ENCODE assay signal across 8 cellular contexts in genomic region chr7:74365320-74366022, GRCh38.
DNase-seq lines count a peak whose midpoint lies in the region; ATAC-seq and TF ChIP-seq lines count a peak whose summit lies in the region.

No MANE protein-coding gene starts in this region.

- no peaks in the 10 kb centered on the region for H3K27me3 ChIP-seq in dorsolateral prefrontal cortex

- H3K27ac ChIP-seq in dorsolateral prefrontal cortex: peak overlapping the region in 51 of 59 donors; percentile 10 to 86 (median 71)

- no peaks in the 10 kb centered on the region for H3K9me3 ChIP-seq in mucosa of descending colon

- intact Hi-C loops in dorsolateral prefrontal cortex (cut with DNase I): no loop called here
- intact Hi-C loops in mucosa of descending colon (cut with DNase I, micrococcal nuclease): no loop called here

- ATAC-seq in mucosa of descending colon: peak; percentile 99
- no peak for ATAC-seq in HG03439 (IDR thresholded peaks at IDR 0.05; ENCODE audit: unreplicated experiment)
- no peak for ATAC-seq in GM21825 (IDR thresholded peaks at IDR 0.05; ENCODE audit: unreplicated experiment)
- no peak for ATAC-seq in HG03571 (IDR thresholded peaks at IDR 0.05; ENCODE audit: unreplicated experiment)

- DNase-seq in GM04504 (ENCODE audit: low read depth) (peak; percentile 22), NCI-H510A (lab: John Stamatoyannopoulos, UW) (peak; percentile 34), dorsolateral prefrontal cortex (peak; percentile 46 to 93 (median 89)), mucosa of descending colon (peak; percentile 87 to 88 (median 87))
- no peak for DNase-seq in activated CD4-positive, CD25-positive, alpha-beta regulatory T cell (lab: John Stamatoyannopoulos, UW)

- no peaks in the 10 kb centered on the region for H3K36me3 ChIP-seq in mucosa of descending colon (ENCODE audit: low read depth)

- peaks cover 2% of the 10 kb centered on the region for H3K4me1 ChIP-seq in mucosa of descending colon (ENCODE audit: low read depth)

- H3K4me3 ChIP-seq in dorsolateral prefrontal cortex: peak overlapping the region in 3 of 59 donors; percentile 17 to 41 (median 38)
- H3K4me3 ChIP-seq in mucosa of descending colon: no peak overlapping the region

- TF ChIP-seq CTCF in dorsolateral prefrontal cortex (IDR thresholded peaks at IDR 0.05 in 54 of 56, conservative IDR thresholded peaks at IDR 0.05 in 2 of 56; ENCODE audit: low read depth in 1 of 56, partially characterized antibody in 56 of 56) (peak in 4 of 56 donors; percentile 7 to 29 (median 14)), mucosa of descending colon (IDR thresholded peaks at IDR 0.05) (no peak)

Comparison
In these comparisons a context has a peak if more than half of its experiments do, and no peak if none do; other contexts are left out.
1. DNase-seq: peak in GM04504 (single experiment), NCI-H510A (single experiment), dorsolateral prefrontal cortex (10 of 10) and mucosa of descending colon (3 of 3); none in activated CD4-positive, CD25-positive, alpha-beta regulatory T cell (0 of 4).